Comparison of ENCODE assay signal across 1 cellular context in genomic region chr3:157438371-157438735, GRCh38.
TF ChIP-seq lines count a peak whose summit lies in the region.

No MANE protein-coding gene starts in this region.

TF ChIP-seq in H1, 55 proteins besides CTCF, POLR2A, EP300 and RAD21:
- TF ChIP-seq TEAD4 (IDR thresholded peaks at IDR 0.05; ENCODE audit: low read depth, low read length): no peak
- no peak for TF ChIP-seq KDM5A (IDR thresholded peaks at IDR 0.05; ENCODE audit: low read length)
- no peak for TF ChIP-seq HDAC2 (IDR thresholded peaks at IDR 0.05; ENCODE audit: borderline replicate concordance in 1 of 2, low read depth in 2 of 2, low read length in 2 of 2)
- TF ChIP-seq SP2 (IDR thresholded peaks at IDR 0.05; ENCODE audit: low read length): no peak
- no peak for TF ChIP-seq USF2 (IDR thresholded peaks at IDR 0.05; ENCODE audit: low read length)
- no peak for TF ChIP-seq SP4 (IDR thresholded peaks at IDR 0.05; ENCODE audit: low read length)
- no peak for TF ChIP-seq ASH2L (IDR thresholded peaks at IDR 0.05; ENCODE audit: low read length)
- TF ChIP-seq BACH1 (IDR thresholded peaks at IDR 0.05; ENCODE audit: low read length): no peak
- TF ChIP-seq CTBP2 (IDR thresholded peaks at IDR 0.05; ENCODE audit: borderline replicate concordance, insufficient read depth, insufficient read length, low read length): no peak
